ENCODE assay signal across 9 cellular contexts in the genomic region with DNA sequence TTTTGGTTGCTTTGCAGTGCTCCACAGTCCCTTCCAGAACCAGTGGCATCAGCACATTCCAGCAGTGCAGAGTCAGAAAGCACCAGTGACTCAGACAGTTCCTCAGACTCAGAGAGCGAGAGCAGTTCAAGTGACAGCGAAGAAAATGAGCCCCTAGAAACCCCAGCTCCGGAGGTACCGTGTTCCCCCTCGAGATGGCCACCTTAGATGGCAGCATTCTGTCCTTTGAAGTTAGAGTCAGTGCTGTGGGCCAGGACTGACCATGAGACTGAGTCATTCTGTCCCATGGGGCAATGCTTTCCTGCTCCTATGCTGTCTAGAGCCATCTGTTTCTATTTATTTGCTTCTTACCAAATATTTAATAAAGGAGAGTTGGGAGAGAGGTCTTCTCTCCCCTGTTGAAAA.
DNase-seq lines count a peak whose midpoint lies in the region; ATAC-seq and TF ChIP-seq lines count a peak whose summit lies in the region.
"Had no signal": no experiment of that assay in that cellular context is flagged by ENCODE, and none has a peak within 500 bp of the region (broad histone marks: within the 10 kb centered on the region; RNA-seq: fewer than 3 reads in every experiment).

No MANE protein-coding gene starts in this region.

- POLR2A ChIA-PET in Caco-2 (lab: Charles Lee) = interaction anchor here (0.6 kb wide), 1 partner anchor 121 kb away, joined by 10 read pairs; no protein-coding TSS in a partner anchor

- H3K9me3 Mint-ChIP-seq in endodermal cell (no peaks in the 10 kb centered on the region), nephron (no peaks in the 10 kb centered on the region), Caco-2 (ENCODE audit: unreplicated experiment) (no peaks in the 10 kb centered on the region)
- H3K9me3 Mint-ChIP-seq: neural progenitor cell had no signal

- H3K4me1 Mint-ChIP-seq in endodermal cell (peaks cover 10% of the 10 kb centered on the region), nephron (peaks cover 37% of the 10 kb centered on the region), Caco-2 (ENCODE audit: low read depth, unreplicated experiment) (peaks cover 26% of the 10 kb centered on the region)

- H3K27ac ChIP-seq in endodermal cell (ENCODE audit: low read depth, low read length) = no peak overlapping the region
- H3K27ac ChIP-seq: neural progenitor cell had no signal

- H3K4me1 ChIP-seq in endodermal cell (ENCODE audit: control insufficient read depth, insufficient read depth, low read length) (no peaks in the 10 kb centered on the region), Caco-2 (peaks cover 46% of the 10 kb centered on the region)
- H3K4me1 ChIP-seq: neural progenitor cell had no signal

- H3K27ac Mint-ChIP-seq in endodermal cell (peak overlapping the region; percentile 78), nephron (peak overlapping the region; percentile 79 to 88 (median 85)), Caco-2 (ENCODE audit: unreplicated experiment) (no peak overlapping the region)
- H3K27ac Mint-ChIP-seq: neural progenitor cell had no signal

- no peak overlapping the region for H3K4me3 Mint-ChIP-seq in endodermal cell
- no peak overlapping the region for H3K4me3 Mint-ChIP-seq in nephron
- H3K4me3 Mint-ChIP-seq in Caco-2 (ENCODE audit: unreplicated experiment) = no peak overlapping the region
- H3K4me3 Mint-ChIP-seq: neural progenitor cell had no signal

- no peak for ATAC-seq in GM21717 (IDR thresholded peaks at IDR 0.05; ENCODE audit: unreplicated experiment)

- CTCF ChIA-PET in Caco-2 (lab: Charles Lee) = no interaction called here

- DNase-seq in AG20443 (ENCODE audit: low spot score) (peak; percentile 81), NCI-H446 treated with DMSO at 0.1 percent for 48 hours (lab: John Stamatoyannopoulos, UW) (peak; percentile 6), endodermal cell (no peak), GM10266 (ENCODE audit: extremely low spot score) (no peak), Caco-2 (no peak), HuH-7 (ENCODE audit: low spot score) (no peak)

- H3K27me3 ChIP-seq in endodermal cell (ENCODE audit: control insufficient read depth, insufficient read depth, low read length, poor library complexity, severe bottlenecking) = no peaks in the 10 kb centered on the region
- H3K27me3 ChIP-seq in Caco-2 (replicated peaks; ENCODE audit: control insufficient read depth, insufficient read depth, low read length) = no peaks in the 10 kb centered on the region
- H3K27me3 ChIP-seq: neural progenitor cell had no signal

- H3K4me3 ChIP-seq in endodermal cell (ENCODE audit: low read length) (no peak overlapping the region), Caco-2 (ENCODE audit: low read depth, low read length) (no peak overlapping the region)
- H3K4me3 ChIP-seq: neural progenitor cell had no signal

- no peaks in the 10 kb centered on the region for H3K9me3 ChIP-seq in endodermal cell (ENCODE audit: control insufficient read depth, low read length)
- H3K9me3 ChIP-seq in Caco-2 = no peaks in the 10 kb centered on the region

- H3K27me3 Mint-ChIP-seq in endodermal cell (ENCODE audit: insufficient read depth) = no peaks in the 10 kb centered on the region
- H3K27me3 Mint-ChIP-seq in nephron (ENCODE audit: low read depth) = no peaks in the 10 kb centered on the region
- H3K27me3 Mint-ChIP-seq in Caco-2 (ENCODE audit: insufficient read depth, unreplicated experiment) = no peaks in the 10 kb centered on the region

- no peak overlapping the region for H3K9ac ChIP-seq in endodermal cell (ENCODE audit: extremely low read depth, low read length, poor library complexity, severe bottlenecking)
- H3K9ac ChIP-seq: neural progenitor cell had no signal

- H3K36me3 Mint-ChIP-seq in endodermal cell (ENCODE audit: low read depth) = peaks cover 62% of the 10 kb centered on the region
- H3K36me3 Mint-ChIP-seq in nephron (ENCODE audit: low read depth) = peaks cover 46% of the 10 kb centered on the region
- peaks cover 33% of the 10 kb centered on the region for H3K36me3 Mint-ChIP-seq in Caco-2 (ENCODE audit: insufficient read depth, unreplicated experiment)

- intact Hi-C loops in Caco-2 (cut with micrococcal nuclease; ENCODE audit: unreplicated experiment) = no loop called here

- BruUV-seq in Caco-2 (replicated peaks; lab: Mats Ljungman, UMichigan) = no TSS peak

- TF ChIP-seq CTCF in endodermal cell (conservative IDR thresholded peaks at IDR 0.05) (no peak), nephron (IDR thresholded peaks at IDR 0.05; ENCODE audit: unreplicated experiment in 3 of 3) (no peak), GM10266 (IDR thresholded peaks at IDR 0.05; ENCODE audit: control insufficient read depth, insufficient read depth, low read depth, missing control alignments) (no peak), Caco-2 (IDR thresholded peaks at IDR 0.05; ENCODE audit: insufficient read depth in 1 of 2, low read depth in 1 of 2, low read length in 1 of 2, severe bottlenecking in 1 of 2, unreplicated experiment in 1 of 2) (no peak)

- H3K36me3 ChIP-seq in endodermal cell (ENCODE audit: control insufficient read depth, insufficient read depth, low read length) (peaks cover 90% of the 10 kb centered on the region), Caco-2 (ENCODE audit: control insufficient read depth, insufficient read depth, low read length) (no peaks in the 10 kb centered on the region; the same call in none of the 2 replicates)

- WGBS in endodermal cell (ENCODE audit: insufficient coverage in 1 of 2, insufficient read length in 1 of 2), 2 experiments = 80 to 89% methylated on average over 5 of the region's 5 CpGs

Comparison
In these comparisons a context has a peak if more than half of its experiments do, and no peak if none do; other contexts are left out.
1. DNase-seq: peak in AG20443 (single experiment) and NCI-H446 treated with DMSO at 0.1 percent for 48 hours (single experiment); none in endodermal cell (single experiment), GM10266 (single experiment), Caco-2 (0 of 2) and HuH-7 (single experiment).